Comparison of ENCODE assay signal across 8 cellular contexts in genomic region chr2:227106845-227107759, GRCh38. TPM values are rescaled to one million over a fixed set of nuclear protein-coding genes. Genes with fewer than 3 reads are reported as not detected.
A peak's percentile ranks its signal among the peaks of the same experiment; 100 is the strongest.
DNase-seq lines count a peak whose midpoint lies in the region; ATAC-seq and TF ChIP-seq lines count a peak whose summit lies in the region.

No MANE protein-coding gene starts in this region.

- POLR2A ChIA-PET in OCI-LY7 (lab: Charles Lee) = no interaction called here

- H3K4me1 ChIP-seq in OCI-LY7 (ENCODE audit: insufficient read depth, low read length, poor library complexity, severe bottlenecking) = no peaks in the 10 kb centered on the region

- no peak overlapping the region for H2AFZ ChIP-seq in OCI-LY7 (ENCODE audit: low read length)

- no peak for DNase-seq in CD14-positive monocyte (ENCODE audit: low spot score)
- peak; percentile 67 for DNase-seq in HT1080 (ENCODE audit: low read depth)
- DNase-seq in OCI-LY7 (ENCODE audit: low spot score) = peak; percentile 60
- DNase-seq in anterior cingulate cortex (lab: John Stamatoyannopoulos, UW) = peak in 38 of 58 donors; percentile 1 to 66 (median 18)
- peak; percentile 33 to 48 for DNase-seq in hippocampal formation (lab: John Stamatoyannopoulos, UW)
- peak; percentile 4 to 37 (median 20) for DNase-seq in stimulated activated CD4-positive, alpha-beta T cell treated with anti-CD3 and anti-CD28 coated beads, Interleukin-12 subunit alpha, Interleukin-12 subunit beta, amount 100 ng/mL, for 48 hours (ENCODE audit: low read depth in 2 of 3, low spot score in 1 of 3)
- no peak for DNase-seq in activated T-helper 2 cell treated with anti-CD3 and anti-CD28 coated beads, Interferon-gamma antibody, Interleukin-2, Interleukin-4, amounts not matched to agents 10 μg/mL and 5 μg/mL and 100 μg/mL, durations not matched to agents 14 hours and 24 hours and 36 hours (ENCODE audit: low spot score)

- CTCF ChIA-PET in OCI-LY7 (lab: Charles Lee; ENCODE audit: unreplicated experiment) = no interaction called here

- intact Hi-C loops in CD14-positive monocyte (cut with micrococcal nuclease) (loop anchor here (10.0 kb wide), 2 partner anchors 1432 to 1442 kb away; no protein-coding TSS in a partner anchor), OCI-LY7 (cut with micrococcal nuclease; ENCODE audit: unreplicated experiment) (loop anchor here (2.0 to 10.0 kb wide), 5 partner anchors 72 to 1438 kb away; no protein-coding TSS in a partner anchor)
- intact Hi-C loops in activated T-helper 2 cell treated with anti-CD3 and anti-CD28 coated beads, Interferon-gamma antibody, Interleukin-2, Interleukin-4, amounts not matched to agents 10 μg/mL and 5 μg/mL and 100 μg/mL, durations not matched to agents 14 hours and 24 hours and 36 hours (cut with micrococcal nuclease) = loop anchor here (2.0 to 5.0 kb wide), 3 partner anchors 304 to 1440 kb away; no protein-coding TSS in a partner anchor

- H3K9me3 Mint-ChIP-seq in CD14-positive monocyte = no peaks in the 10 kb centered on the region
- H3K9me3 Mint-ChIP-seq in activated T-helper 2 cell treated with anti-CD3 and anti-CD28 coated beads, Interferon-gamma antibody, Interleukin-2, Interleukin-4, amounts not matched to agents 10 μg/mL and 5 μg/mL and 100 μg/mL, durations not matched to agents 14 hours and 24 hours and 36 hours = no peaks in the 10 kb centered on the region

- peaks cover 0 to 4% (median 3%) of the 10 kb centered on the region in 3 donors for H3K27me3 Mint-ChIP-seq in CD14-positive monocyte (ENCODE audit: low read depth in 3 of 3)
- H3K27me3 Mint-ChIP-seq in activated T-helper 2 cell treated with anti-CD3 and anti-CD28 coated beads, Interferon-gamma antibody, Interleukin-2, Interleukin-4, amounts not matched to agents 10 μg/mL and 5 μg/mL and 100 μg/mL, durations not matched to agents 14 hours and 24 hours and 36 hours (ENCODE audit: low read depth) = no peaks in the 10 kb centered on the region

- no peak overlapping the region for H3K4me3 ChIP-seq in OCI-LY7 (ENCODE audit: low read depth, low read length, poor library complexity, severe bottlenecking)

- no peak overlapping the region for H3K4me2 ChIP-seq in OCI-LY7 (ENCODE audit: low read length)

- no peaks in the 10 kb centered on the region for H3K79me2 ChIP-seq in OCI-LY7 (ENCODE audit: insufficient read depth, low read depth, low read length)

- H3K9me3 ChIP-seq in OCI-LY7 (ENCODE audit: low read length) = no peaks in the 10 kb centered on the region

- peak; percentile 68 for ATAC-seq in GM19035 (IDR thresholded peaks at IDR 0.05; ENCODE audit: unreplicated experiment)

- H3K27ac Mint-ChIP-seq in CD14-positive monocyte = no peak overlapping the region
- H3K27ac Mint-ChIP-seq in activated T-helper 2 cell treated with anti-CD3 and anti-CD28 coated beads, Interferon-gamma antibody, Interleukin-2, Interleukin-4, amounts not matched to agents 10 μg/mL and 5 μg/mL and 100 μg/mL, durations not matched to agents 14 hours and 24 hours and 36 hours = no peak overlapping the region

- peak; percentile 59 for TF ChIP-seq CTCF in CD14-positive monocyte (IDR thresholded peaks at IDR 0.05)
- TF ChIP-seq CTCF in OCI-LY7 (conservative IDR thresholded peaks at IDR 0.05; ENCODE audit: low read length) = peak; percentile 89

- H3K36me3 Mint-ChIP-seq in CD14-positive monocyte = no peaks in the 10 kb centered on the region
- H3K36me3 Mint-ChIP-seq in activated T-helper 2 cell treated with anti-CD3 and anti-CD28 coated beads, Interferon-gamma antibody, Interleukin-2, Interleukin-4, amounts not matched to agents 10 μg/mL and 5 μg/mL and 100 μg/mL, durations not matched to agents 14 hours and 24 hours and 36 hours (ENCODE audit: low read depth) = no peaks in the 10 kb centered on the region

- no peak overlapping the region for H3K4me3 Mint-ChIP-seq in CD14-positive monocyte
- no peak overlapping the region for H3K4me3 Mint-ChIP-seq in activated T-helper 2 cell treated with anti-CD3 and anti-CD28 coated beads, Interferon-gamma antibody, Interleukin-2, Interleukin-4, amounts not matched to agents 10 μg/mL and 5 μg/mL and 100 μg/mL, durations not matched to agents 14 hours and 24 hours and 36 hours (ENCODE audit: low read depth)

- H3K27ac ChIP-seq in OCI-LY7 (ENCODE audit: low read depth, low read length, poor library complexity, severe bottlenecking) = no peak overlapping the region

- no peaks in the 10 kb centered on the region for H4K20me1 ChIP-seq in OCI-LY7 (ENCODE audit: insufficient read depth, low read length)

- no TSS peak for BruUV-seq in OCI-LY7 (replicated peaks; lab: Mats Ljungman, UMichigan)

- no peaks in the 10 kb centered on the region for H3K36me3 ChIP-seq in OCI-LY7 (ENCODE audit: insufficient read depth, low read length)

- no peaks in the 10 kb centered on the region for H3K9me2 ChIP-seq in OCI-LY7 (ENCODE audit: insufficient read depth, low read length)

- peaks cover 2% of the 10 kb centered on the region for H3K4me1 Mint-ChIP-seq in CD14-positive monocyte
- H3K4me1 Mint-ChIP-seq in activated T-helper 2 cell treated with anti-CD3 and anti-CD28 coated beads, Interferon-gamma antibody, Interleukin-2, Interleukin-4, amounts not matched to agents 10 μg/mL and 5 μg/mL and 100 μg/mL, durations not matched to agents 14 hours and 24 hours and 36 hours (ENCODE audit: low read depth) = no peaks in the 10 kb centered on the region

RNA-seq across cellular contexts. Expression of gene COL4A4, which starts 56.9 kb away (rescaled TPM):
- polyA plus RNA-seq in CD14-positive monocyte = under 1 TPM in 1 of 2 donors, not detected in 1; 0.03 TPM
- total RNA-seq in HT1080 (2014; rRNA removed; shearing (Covaris generic)) = 0.10 and 0.14 TPM in 2 replicates
- polyA plus RNA-seq in HT1080 (2015; cell fraction: cytosol; rRNA removed) = 0.01 and 0.03 TPM in 2 replicates
- polyA plus RNA-seq in HT1080 (2015; cell fraction: nucleus; rRNA removed) = 0.04 and 0.23 TPM in 2 replicates
- total RNA-seq in OCI-LY7 (2014; rRNA removed; shearing (Covaris generic)) = 0.10 and 0.16 TPM in 2 replicates
- total RNA-seq in OCI-LY7 (2022) = 5.5 and 7.0 TPM in 2 replicates
- not detected in 2 replicates for total RNA-seq in activated T-helper 2 cell treated with anti-CD3 and anti-CD28 coated beads, Interferon-gamma antibody, Interleukin-2, Interleukin-4, amounts not matched to agents 10 μg/mL and 5 μg/mL and 100 μg/mL, durations not matched to agents 14 hours and 24 hours and 36 hours

RNA-seq across cellular contexts. Expression of gene COL4A3, which starts 57.3 kb away (rescaled TPM):
- not detected for polyA plus RNA-seq in CD14-positive monocyte
- not detected in 2 replicates for total RNA-seq in HT1080 (2014; rRNA removed; shearing (Covaris generic))
- polyA plus RNA-seq in HT1080 (2015; cell fraction: cytosol; rRNA removed) = not detected in 2 replicates
- polyA plus RNA-seq in HT1080 (2015; cell fraction: nucleus; rRNA removed) = not detected in 2 replicates
- total RNA-seq in OCI-LY7 (2014; rRNA removed; shearing (Covaris generic)) = 0.05 and 0.06 TPM in 2 replicates
- 7.2 and 10.9 TPM in 2 replicates for total RNA-seq in OCI-LY7 (2022)
- not detected in 2 replicates for total RNA-seq in activated T-helper 2 cell treated with anti-CD3 and anti-CD28 coated beads, Interferon-gamma antibody, Interleukin-2, Interleukin-4, amounts not matched to agents 10 μg/mL and 5 μg/mL and 100 μg/mL, durations not matched to agents 14 hours and 24 hours and 36 hours

Comparison
In these comparisons a context has a peak if more than half of its experiments do, and no peak if none do; other contexts are left out.
1. DNase-seq: peak in HT1080 (single experiment), OCI-LY7 (single experiment), anterior cingulate cortex (38 of 58), hippocampal formation (2 of 2) and stimulated activated CD4-positive, alpha-beta T cell treated with anti-CD3 and anti-CD28 coated beads, Interleukin-12 subunit alpha, Interleukin-12 subunit beta, amount 100 ng/mL, for 48 hours (3 of 3); none in CD14-positive monocyte (single experiment) and activated T-helper 2 cell treated with anti-CD3 and anti-CD28 coated beads, Interferon-gamma antibody, Interleukin-2, Interleukin-4, amounts not matched to agents 10 μg/mL and 5 μg/mL and 100 μg/mL, durations not matched to agents 14 hours and 24 hours and 36 hours (single experiment).